In genomic region chr16:87345721-87346424, GRCh38 we compare ENCODE assay signal across 9 cellular contexts. TPM values are rescaled to one million over a fixed set of nuclear protein-coding genes. Genes with fewer than 3 reads are reported as not detected.
A peak's percentile ranks its signal among the peaks of the same experiment; 100 is the strongest.
DNase-seq lines count a peak whose midpoint lies in the region; ATAC-seq and TF ChIP-seq lines count a peak whose summit lies in the region.
"Had no signal": no experiment of that assay in that cellular context is flagged by ENCODE, and none has a peak within 500 bp of the region (broad histone marks: within the 10 kb centered on the region; RNA-seq: fewer than 3 reads in every experiment).

No MANE protein-coding gene starts in this region.

- no peak overlapping the region for H2BK5ac ChIP-seq in mesendoderm (ENCODE audit: low read length)

- no peak overlapping the region for H4K8ac ChIP-seq in mesendoderm (ENCODE audit: low read depth, low read length)

- H3K36me3 Mint-ChIP-seq in activated naive CD8-positive, alpha-beta T cell treated with anti-CD3 and anti-CD28 coated beads, Interleukin-2, amount 50 U/mL, for 24 hours (ENCODE audit: low read depth): peaks cover 28% of the 10 kb centered on the region

- no peak overlapping the region for H4K5ac ChIP-seq in mesendoderm (ENCODE audit: low read length)

- H2BK15ac ChIP-seq in mesendoderm (replicated peaks; ENCODE audit: low read depth): no peak overlapping the region

- H3K9ac ChIP-seq in mesendoderm (ENCODE audit: low read length): no peak overlapping the region

- no peaks in the 10 kb centered on the region for H3K79me2 ChIP-seq in mesendoderm (ENCODE audit: control insufficient read depth, insufficient read depth, low read length)

- H3K79me1 ChIP-seq in mesendoderm (ENCODE audit: low read length): no peaks in the 10 kb centered on the region

- H3K27me3 ChIP-seq in mesendoderm (ENCODE audit: insufficient read depth, low read length, poor library complexity) (no peaks in the 10 kb centered on the region), transverse colon (no peaks in the 10 kb centered on the region)

- H3K4me1 Mint-ChIP-seq in activated naive CD8-positive, alpha-beta T cell treated with anti-CD3 and anti-CD28 coated beads, Interleukin-2, amount 50 U/mL, for 24 hours: peaks cover 23% of the 10 kb centered on the region

- H3K9me3 Mint-ChIP-seq in activated naive CD8-positive, alpha-beta T cell treated with anti-CD3 and anti-CD28 coated beads, Interleukin-2, amount 50 U/mL, for 24 hours: no peaks in the 10 kb centered on the region

- H3K4me1 ChIP-seq in mesendoderm (ENCODE audit: control insufficient read depth, low read depth, low read length) (no peaks in the 10 kb centered on the region), transverse colon (peaks cover 9 to 16% (median 13%) of the 10 kb centered on the region in 4 donors)

- H3K27ac ChIP-seq in mesendoderm (ENCODE audit: low read depth, low read length): no peak overlapping the region
- peak overlapping the region; percentile 25 to 72 (median 55) for H3K27ac ChIP-seq in transverse colon

- TF ChIP-seq POLR2A in transverse colon (IDR thresholded peaks at IDR 0.05): no peak

- no peak for ATAC-seq in Right ventricle myocardium inferior
- ATAC-seq in left ventricle myocardium superior: no peak
- no peak for ATAC-seq in activated naive CD8-positive, alpha-beta T cell treated with anti-CD3 and anti-CD28 coated beads, Interleukin-2, amount 50 U/mL, for 24 hours

- no peaks in the 10 kb centered on the region for H3K9me3 ChIP-seq in transverse colon

- H3K18ac ChIP-seq in mesendoderm (ENCODE audit: low read length): no peak overlapping the region

- H3K27me3 Mint-ChIP-seq in activated naive CD8-positive, alpha-beta T cell treated with anti-CD3 and anti-CD28 coated beads, Interleukin-2, amount 50 U/mL, for 24 hours: no peaks in the 10 kb centered on the region

- no peak overlapping the region for H3K4me2 ChIP-seq in mesendoderm (ENCODE audit: low read length)

- DNase-seq in Right ventricle myocardium inferior (ENCODE audit: missing footprints) (peak; percentile 46), left ventricle myocardium superior (no peak), mesendoderm (no peak), transverse colon (no peak), superior temporal gyrus (ENCODE audit: extremely low spot score) (no peak), NCI-H526 (lab: John Stamatoyannopoulos, UW) (no peak), D341Med (ENCODE audit: low spot score) (no peak)
- DNase-seq in activated naive CD8-positive, alpha-beta T cell treated with anti-CD3 and anti-CD28 coated beads, Interleukin-2, amount 50 U/mL, for 24 hours: no peak
- DNase-seq: NCI-H2029 had no signal

- no peak for TF ChIP-seq EP300 in transverse colon (IDR thresholded peaks at IDR 0.05; ENCODE audit: low read depth)

- H3K36me3 ChIP-seq in mesendoderm (ENCODE audit: control insufficient read depth, insufficient read depth, low read length): no peaks in the 10 kb centered on the region
- H3K36me3 ChIP-seq in transverse colon: peaks cover 0 to 15% (median 11%) of the 10 kb centered on the region in 4 donors

- no peak overlapping the region for H2BK120ac ChIP-seq in mesendoderm (ENCODE audit: low read depth, low read length)

- H3K4me3 ChIP-seq in mesendoderm (ENCODE audit: low read length) (no peak overlapping the region), transverse colon (no peak overlapping the region)

- no peak overlapping the region for H3K23ac ChIP-seq in mesendoderm (ENCODE audit: low read length)

- no peak overlapping the region for H3K4ac ChIP-seq in mesendoderm (ENCODE audit: low read depth, low read length)

- H3K4me3 Mint-ChIP-seq in activated naive CD8-positive, alpha-beta T cell treated with anti-CD3 and anti-CD28 coated beads, Interleukin-2, amount 50 U/mL, for 24 hours: peak overlapping the region; percentile 60

- TF ChIP-seq CTCF in transverse colon (IDR thresholded peaks at IDR 0.05): no peak

- intact Hi-C loops in Right ventricle myocardium inferior (cut with DNase I): no loop called here
- intact Hi-C loops in left ventricle myocardium superior (cut with micrococcal nuclease): no loop called here
- intact Hi-C loops in transverse colon (cut with DNase I; ENCODE audit: low total_unique reads): no loop called here

- no peak overlapping the region for H2AK5ac ChIP-seq in mesendoderm (ENCODE audit: low read length)

- H3K27ac Mint-ChIP-seq in activated naive CD8-positive, alpha-beta T cell treated with anti-CD3 and anti-CD28 coated beads, Interleukin-2, amount 50 U/mL, for 24 hours: peak overlapping the region; percentile 92

- H3K56ac ChIP-seq in mesendoderm (ENCODE audit: low read length): peak overlapping the region; percentile 36

- no CpG with 5 or more reads among the region's 28 CpGs for WGBS in mesendoderm (ENCODE audit: extremely low coverage, insufficient coverage, low lambda C conversion rate)
- 93 to 99% methylated on average over 10 to 28 of the region's 28 CpGs for whole genome bisulfite sequencing in transverse colon (ENCODE audit: low coverage in 1 of 2), 2 donors

- in situ Hi-C loops in transverse colon (cut with MboI; ENCODE audit: low pct_ligation_motif_present in 1 of 4, low pct_unique_long_range_greater_than_20kb in 1 of 4, low sequenced_read_pairs in 3 of 4): no loop called here

RNA-seq across cellular contexts. Expression of gene C16orf95, which starts 28.7 kb away (rescaled TPM):
- total RNA-seq in Right ventricle myocardium inferior: 4.2 TPM
- total RNA-seq in left ventricle myocardium superior: 2.6 TPM
- polyA plus RNA-seq in mesendoderm (2013, experiment 1 of 2): 2.8 TPM
- 2.4 TPM for polyA plus RNA-seq in mesendoderm (2013, experiment 2 of 2)
- total RNA-seq in transverse colon: 1 to 10 TPM in 2 of 4 donors, not detected in 2; 1.1 to 2.3 TPM

RNA-seq across cellular contexts. Expression of gene FBXO31, which starts 37.7 kb away (rescaled TPM):
- total RNA-seq in Right ventricle myocardium inferior: 70.2 TPM
- total RNA-seq in left ventricle myocardium superior: 71.7 TPM
- polyA plus RNA-seq in mesendoderm (2013, experiment 1 of 2): 10.0 TPM
- 10.3 TPM for polyA plus RNA-seq in mesendoderm (2013, experiment 2 of 2)
- total RNA-seq in transverse colon: 100 to 1,000 TPM in 3 of 4 donors, 10 to 100 TPM in 1; 83.6 to 403 (median 224) TPM

RNA-seq across cellular contexts. Expression of gene MAP1LC3B, which starts 46.3 kb away (rescaled TPM):
- total RNA-seq in Right ventricle myocardium inferior (125 TPM), left ventricle myocardium superior (134 TPM), transverse colon (10 to 100 TPM; 15.7 to 69.5 (median 39.9) TPM)
- polyA plus RNA-seq in mesendoderm (2013, experiment 1 of 2): 36.8 TPM
- 35.1 TPM for polyA plus RNA-seq in mesendoderm (2013, experiment 2 of 2)
